Comparison of ENCODE assay signal across 7 cellular contexts in genomic region chr9:107858260-107858659, GRCh38.
"Had no signal": no experiment of that assay in that cellular context is flagged by ENCODE, and none has a peak within 500 bp of the region (broad histone marks: within the 10 kb centered on the region; RNA-seq: fewer than 3 reads in every experiment).

No MANE protein-coding gene starts in this region.

- H3K9ac ChIP-seq: KMS-11 had no signal

- H3K4me2 ChIP-seq: KMS-11 had no signal

- DNase-seq: IMR-90, KBM-7, KG1 had no signal

- FAIRE-seq: HTR-8/SVneo, K562 had no signal

- H3K4me3 ChIP-seq: K562 had no signal

- ATAC-seq: K562 had no signal

- H3K27ac ChIP-seq: HL-60, KMS-11 had no signal
